1 cellular context compared by ENCODE assay signal in the genomic region with DNA sequence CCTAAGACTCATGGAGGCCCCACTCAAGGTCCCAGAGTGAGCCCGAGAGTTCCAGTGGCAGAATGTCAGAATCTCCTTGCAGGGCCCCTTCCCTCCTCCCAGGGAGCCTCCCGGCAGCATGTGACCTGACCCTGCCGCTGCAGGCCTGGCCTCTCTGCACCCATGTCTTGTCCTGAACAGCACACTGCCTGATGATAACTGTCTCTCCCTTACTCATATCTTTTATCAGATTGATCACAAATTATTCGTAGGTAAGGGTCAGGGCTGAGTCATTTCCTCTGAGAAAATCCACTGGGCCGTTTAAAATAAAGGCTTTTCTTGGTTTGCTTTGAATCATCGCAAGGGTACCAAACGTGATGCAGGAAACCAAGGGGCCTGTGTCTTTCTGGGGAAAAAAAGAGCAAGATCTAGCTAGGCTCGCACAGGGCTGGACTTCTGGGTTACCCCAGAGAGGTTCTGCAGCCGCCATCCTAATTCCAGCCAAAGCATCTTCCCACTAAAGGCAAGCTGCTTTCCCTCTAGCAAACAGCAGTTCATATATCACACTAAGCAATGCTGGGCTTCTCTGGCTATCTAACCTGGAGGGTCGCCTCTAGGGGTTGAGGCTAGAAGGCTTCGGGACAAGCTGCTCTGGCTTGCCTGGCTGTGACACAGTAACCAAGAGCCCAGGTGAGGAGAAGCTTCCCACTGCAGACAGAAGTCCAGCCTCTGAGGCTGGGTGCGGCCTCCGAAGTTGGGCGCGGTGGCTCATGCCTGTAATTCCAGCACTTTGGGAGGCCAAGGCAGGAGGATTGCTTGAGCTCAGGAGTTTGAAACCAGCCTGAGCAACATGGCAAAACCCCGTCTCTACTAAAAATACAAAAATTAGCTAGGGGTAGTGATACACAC.
TF ChIP-seq lines count a peak whose summit lies in the region.

No MANE protein-coding gene starts in this region.

TF ChIP-seq in SK-N-SH, 30 proteins besides CTCF, POLR2A, EP300 and RAD21 (continued from another document):
- TF ChIP-seq USF1 (IDR thresholded peaks at IDR 0.05; ENCODE audit: borderline replicate concordance, low read depth) (peak; percentile 86), FOSL2 (IDR thresholded peaks at IDR 0.05; ENCODE audit: borderline replicate concordance, low read depth) (peak; percentile 96), GATA2 (CRISPR knock-in tag; IDR thresholded peaks at IDR 0.05) (no peak), MAX (IDR thresholded peaks at IDR 0.05; ENCODE audit: low read depth) (peak; percentile 87), RXRA (IDR thresholded peaks at IDR 0.05; ENCODE audit: borderline replicate concordance, low read depth) (peak; percentile 97), TEAD4 (IDR thresholded peaks at IDR 0.05; ENCODE audit: borderline replicate concordance, insufficient read depth) (0 out of 2 replicates have a peak, but pooled peaks have one; percentile 46), TAF1 (IDR thresholded peaks at IDR 0.05; ENCODE audit: borderline replicate concordance, low read depth, low read length) (no peak), MEF2A (IDR thresholded peaks at IDR 0.05; ENCODE audit: borderline replicate concordance, low read depth) (no peak)
- TF ChIP-seq, protein P1, sequence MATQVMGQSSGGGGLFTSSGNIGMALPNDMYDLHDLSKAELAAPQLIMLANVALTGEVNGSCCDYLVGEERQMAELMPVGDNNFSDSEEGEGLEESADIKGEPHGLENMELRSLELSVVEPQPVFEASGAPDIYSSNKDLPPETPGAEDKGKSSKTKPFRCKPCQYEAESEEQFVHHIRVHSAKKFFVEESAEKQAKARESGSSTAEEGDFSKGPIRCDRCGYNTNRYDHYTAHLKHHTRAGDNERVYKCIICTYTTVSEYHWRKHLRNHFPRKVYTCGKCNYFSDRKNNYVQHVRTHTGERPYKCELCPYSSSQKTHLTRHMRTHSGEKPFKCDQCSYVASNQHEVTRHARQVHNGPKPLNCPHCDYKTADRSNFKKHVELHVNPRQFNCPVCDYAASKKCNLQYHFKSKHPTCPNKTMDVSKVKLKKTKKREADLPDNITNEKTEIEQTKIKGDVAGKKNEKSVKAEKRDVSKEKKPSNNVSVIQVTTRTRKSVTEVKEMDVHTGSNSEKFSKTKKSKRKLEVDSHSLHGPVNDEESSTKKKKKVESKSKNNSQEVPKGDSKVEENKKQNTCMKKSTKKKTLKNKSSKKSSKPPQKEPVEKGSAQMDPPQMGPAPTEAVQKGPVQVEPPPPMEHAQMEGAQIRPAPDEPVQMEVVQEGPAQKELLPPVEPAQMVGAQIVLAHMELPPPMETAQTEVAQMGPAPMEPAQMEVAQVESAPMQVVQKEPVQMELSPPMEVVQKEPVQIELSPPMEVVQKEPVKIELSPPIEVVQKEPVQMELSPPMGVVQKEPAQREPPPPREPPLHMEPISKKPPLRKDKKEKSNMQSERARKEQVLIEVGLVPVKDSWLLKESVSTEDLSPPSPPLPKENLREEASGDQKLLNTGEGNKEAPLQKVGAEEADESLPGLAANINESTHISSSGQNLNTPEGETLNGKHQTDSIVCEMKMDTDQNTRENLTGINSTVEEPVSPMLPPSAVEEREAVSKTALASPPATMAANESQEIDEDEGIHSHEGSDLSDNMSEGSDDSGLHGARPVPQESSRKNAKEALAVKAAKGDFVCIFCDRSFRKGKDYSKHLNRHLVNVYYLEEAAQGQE (IDR thresholded peaks at IDR 0.05; ENCODE audit: low read depth, low read length): no peak
- TF ChIP-seq, protein P2, sequence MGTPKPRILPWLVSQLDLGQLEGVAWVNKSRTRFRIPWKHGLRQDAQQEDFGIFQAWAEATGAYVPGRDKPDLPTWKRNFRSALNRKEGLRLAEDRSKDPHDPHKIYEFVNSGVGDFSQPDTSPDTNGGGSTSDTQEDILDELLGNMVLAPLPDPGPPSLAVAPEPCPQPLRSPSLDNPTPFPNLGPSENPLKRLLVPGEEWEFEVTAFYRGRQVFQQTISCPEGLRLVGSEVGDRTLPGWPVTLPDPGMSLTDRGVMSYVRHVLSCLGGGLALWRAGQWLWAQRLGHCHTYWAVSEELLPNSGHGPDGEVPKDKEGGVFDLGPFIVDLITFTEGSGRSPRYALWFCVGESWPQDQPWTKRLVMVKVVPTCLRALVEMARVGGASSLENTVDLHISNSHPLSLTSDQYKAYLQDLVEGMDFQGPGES (IDR thresholded peaks at IDR 0.05; ENCODE audit: low read depth, low read length): no peak
